In the genomic region with DNA sequence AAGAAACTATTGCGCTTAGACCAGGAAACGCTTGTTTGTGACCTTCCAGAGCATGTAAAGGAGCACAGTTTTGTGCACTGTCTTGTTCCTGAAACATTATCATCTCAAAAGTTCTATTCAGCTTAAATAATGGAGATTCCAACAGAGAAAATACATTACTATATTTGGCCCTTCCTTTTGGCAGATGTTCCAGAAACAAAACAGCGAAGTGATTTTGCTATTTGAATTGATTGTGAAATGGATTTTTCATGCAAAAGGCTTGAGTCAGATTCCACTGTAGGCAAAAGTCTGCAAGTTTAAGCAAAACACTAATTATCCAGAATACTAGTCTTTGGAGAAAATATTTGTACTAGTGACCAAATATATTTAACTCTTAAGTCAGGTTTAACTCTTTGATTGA, we compare ENCODE assay signal across 15 cellular contexts.
"Had no signal": no experiment of that assay in that cellular context is flagged by ENCODE, and none has a peak within 500 bp of the region (broad histone marks: within the 10 kb centered on the region; RNA-seq: fewer than 3 reads in every experiment).

No MANE protein-coding gene starts in this region.

- H3K4me1 Mint-ChIP-seq: activated CD4-positive, alpha-beta T cell treated with anti-CD3 and anti-CD28 coated beads, Interleukin-2, amount 10 ng/mL, durations not matched to agents 24 days and 14 days; activated naive CD4-positive, alpha-beta T cell treated with anti-CD3 and anti-CD28 coated beads, Interleukin-2, amount 50 U/mL, for 24 hours; stimulated activated memory B cell treated with anti-CD40 and anti-IgM and Interleukin-4, amounts not matched to agents 10 μg/mL and 1 μg/mL and 100 μg/mL, for 72 hours had no signal

- H3K36me3 Mint-ChIP-seq: activated naive CD4-positive, alpha-beta T cell treated with anti-CD3 and anti-CD28 coated beads, Interleukin-2, amount 50 U/mL, for 24 hours; stimulated activated memory B cell treated with anti-CD40 and anti-IgM and Interleukin-4, amounts not matched to agents 10 μg/mL and 1 μg/mL and 100 μg/mL, for 72 hours had no signal

- H3K4me3 Mint-ChIP-seq: activated CD4-positive, alpha-beta T cell treated with anti-CD3 and anti-CD28 coated beads, Interleukin-2, amount 10 ng/mL, durations not matched to agents 24 days and 14 days; activated naive CD4-positive, alpha-beta T cell treated with anti-CD3 and anti-CD28 coated beads, Interleukin-2, amount 50 U/mL, for 24 hours; stimulated activated memory B cell treated with anti-CD40 and anti-IgM and Interleukin-4, amounts not matched to agents 10 μg/mL and 1 μg/mL and 100 μg/mL, for 72 hours had no signal

- H3K27ac Mint-ChIP-seq: activated CD4-positive, alpha-beta T cell treated with anti-CD3 and anti-CD28 coated beads, Interleukin-2, amount 10 ng/mL, durations not matched to agents 24 days and 14 days; activated naive CD4-positive, alpha-beta T cell treated with anti-CD3 and anti-CD28 coated beads, Interleukin-2, amount 50 U/mL, for 24 hours; stimulated activated memory B cell treated with anti-CD40 and anti-IgM and Interleukin-4, amounts not matched to agents 10 μg/mL and 1 μg/mL and 100 μg/mL, for 72 hours had no signal

- H3K9me3 ChIP-seq: gastroesophageal sphincter, transverse colon had no signal

- H3K36me3 ChIP-seq: gastroesophageal sphincter, pancreas, transverse colon had no signal

- H3K27ac ChIP-seq: epithelial cell of prostate, gastroesophageal sphincter, pancreas, SK-N-MC, transverse colon had no signal

- H3K9me3 Mint-ChIP-seq: activated CD4-positive, alpha-beta T cell treated with anti-CD3 and anti-CD28 coated beads, Interleukin-2, amount 10 ng/mL, durations not matched to agents 24 days and 14 days; activated naive CD4-positive, alpha-beta T cell treated with anti-CD3 and anti-CD28 coated beads, Interleukin-2, amount 50 U/mL, for 24 hours; stimulated activated memory B cell treated with anti-CD40 and anti-IgM and Interleukin-4, amounts not matched to agents 10 μg/mL and 1 μg/mL and 100 μg/mL, for 72 hours had no signal

- ATAC-seq: gastroesophageal sphincter; left ventricle myocardium superior; pancreas; stimulated activated memory B cell treated with anti-CD40 and anti-IgM and Interleukin-4, amounts not matched to agents 10 μg/mL and 1 μg/mL and 100 μg/mL, for 72 hours had no signal

- DNase-seq: activated CD4-positive, alpha-beta T cell treated with anti-CD3 and anti-CD28 coated beads, Interleukin-2, amount 10 ng/mL, durations not matched to agents 24 days and 14 days; activated CD8-positive, alpha-beta memory T cell treated with anti-CD3 and anti-CD28 coated beads for 24 hours; amygdala; effector CD4-positive, alpha-beta T cell; kidney; left ventricle myocardium superior; mesendoderm; pancreas; stimulated activated CD4-positive, alpha-beta T cell treated with anti-CD3 and anti-CD28 coated beads, Interleukin-1b, Interleukin-23, amount 100 ng/mL, for 48 hours; transverse colon had no signal

- H3K4me1 ChIP-seq: gastroesophageal sphincter, pancreas, transverse colon had no signal

- H3K4me3 ChIP-seq: gastroesophageal sphincter, pancreas, SK-N-MC, transverse colon had no signal

- H3K27me3 ChIP-seq: gastroesophageal sphincter, pancreas, transverse colon had no signal
